Comparison of ENCODE assay signal across 16 cellular contexts in genomic region chr15:46456431-46456830, GRCh38.
DNase-seq lines count a peak whose midpoint lies in the region; ATAC-seq, FAIRE-seq and TF ChIP-seq lines count a peak whose summit lies in the region.
"Had no signal": no experiment of that assay in that cellular context is flagged by ENCODE, and none has a peak within 500 bp of the region (broad histone marks: within the 10 kb centered on the region; RNA-seq: fewer than 3 reads in every experiment).

No MANE protein-coding gene starts in this region.

- DNase-seq in caudate nucleus (lab: John Stamatoyannopoulos, UW) (peak in 23 of 61 donors; percentile 1 to 81 (median 26)), left kidney (ENCODE audit: low read depth, low spot score) (peak; percentile 57), renal cortical epithelial cell (ENCODE audit: low read depth) (peak; percentile 2), GM12891 (ENCODE audit: insufficient read length, low spot score) (no peak), NOMO-1 (lab: John Stamatoyannopoulos, UW; ENCODE audit: unreplicated experiment in 2 of 2) (no peak)
- DNase-seq: ACHN; Caco-2; CD4-positive, alpha-beta T cell; DMS153; DMS79; GDM1; GOT3; H9 had no signal

- TF ChIP-seq POLR2A in GM12891 (IDR thresholded peaks at IDR 0.05; ENCODE audit: low read depth, low read length): no peak

- no peak for ATAC-seq in HG03196 (IDR thresholded peaks at IDR 0.05; ENCODE audit: unreplicated experiment)

- H3K27ac ChIP-seq in caudate nucleus (ENCODE audit: low read depth, low read length): peak overlapping the region; percentile 37
- H3K27ac ChIP-seq: C4-2B had no signal

- FAIRE-seq in GM12891 (lab: Jason Lieb, UNC): no peak
- FAIRE-seq: A204.1 had no signal

TF ChIP-seq in GM12891, 5 proteins besides CTCF, POLR2A, EP300 and RAD21:
- TF ChIP-seq POU2F2 (IDR thresholded peaks at IDR 0.05; ENCODE audit: low read depth, low read length): no peak
- no peak for TF ChIP-seq TAF1 (IDR thresholded peaks at IDR 0.05; ENCODE audit: low read depth, low read length)
- no peak for TF ChIP-seq SPI1 (IDR thresholded peaks at IDR 0.05; ENCODE audit: low read depth, low read length)
- no peak for TF ChIP-seq PAX5 (IDR thresholded peaks at IDR 0.05; ENCODE audit: insufficient read depth, low read length, severe bottlenecking)
- TF ChIP-seq POLR2AphosphoS5 (IDR thresholded peaks at IDR 0.05; ENCODE audit: low read depth, low read length): no peak

Comparison
In these comparisons a context has a peak if more than half of its experiments do, and no peak if none do; other contexts are left out.
1. DNase-seq: peak in left kidney (single experiment) and renal cortical epithelial cell (single experiment); none in GM12891 (single experiment) and NOMO-1 (0 of 2).